Comparison of ENCODE assay signal across 9 cellular contexts in genomic region chr10:103111918-103112877, GRCh38.
DNase-seq lines count a peak whose midpoint lies in the region; ATAC-seq, FAIRE-seq and TF ChIP-seq lines count a peak whose summit lies in the region.
"Had no signal": no experiment of that assay in that cellular context is flagged by ENCODE, and none has a peak within 500 bp of the region (broad histone marks: within the 10 kb centered on the region; RNA-seq: fewer than 3 reads in every experiment).

No MANE protein-coding gene starts in this region.

- BruUV-seq in K562 (replicated peaks; lab: Mats Ljungman, UMichigan), result no TSS peak

- H3K79me2 ChIP-seq in K562 (ENCODE audit: control insufficient read depth, insufficient read depth, low read length), result no peaks in the 10 kb centered on the region

- H3K9me3 Mint-ChIP-seq in activated T-cell treated with anti-CD3 and anti-CD28 coated beads, Interleukin-2, amount 50 U/mL, for 72 hours, result no peaks in the 10 kb centered on the region

- H3K36me3 Mint-ChIP-seq in activated T-cell treated with anti-CD3 and anti-CD28 coated beads, Interleukin-2, amount 50 U/mL, for 72 hours (ENCODE audit: insufficient read depth in 2 of 2), result no peaks in the 10 kb centered on the region

- in situ Hi-C loops in K562 (cut with MboI), result no loop called here

- H2AFZ ChIP-seq in K562 (ENCODE audit: low read depth, low read length), result no peak overlapping the region

- no peak for FAIRE-seq in K562 (lab: Jason Lieb, UNC)

- CTCF ChIA-PET in K562 (lab: Yijun Ruan, JAX; ENCODE audit: low intra/inter-chr PET ratio), result no interaction called here

- WGBS in K562 (ENCODE audit: insufficient coverage, low coverage, missing lambda C conversion rate), result 91% methylated on average over 4 of the region's 4 CpGs

- TF ChIP-seq EP300 in K562 (IDR thresholded peaks at IDR 0.05; ENCODE audit: low read length), result no peak

- no peak overlapping the region for H3K4me3 ChIP-seq in K562
- no peak overlapping the region for H3K4me3 ChIP-seq in thoracic aorta
- H3K4me3 ChIP-seq in foreskin fibroblast (ENCODE audit: low read depth in 1 of 2, low read length in 2 of 2), result no peak overlapping the region

- H3K9me1 ChIP-seq in K562 (ENCODE audit: control insufficient read depth, insufficient read depth, low read length), result no peaks in the 10 kb centered on the region

- H3K9me3 ChIP-seq in K562 (replicated peaks; ENCODE audit: control insufficient read depth, insufficient read depth, low read depth, low read length) (no peaks in the 10 kb centered on the region), thoracic aorta (no peaks in the 10 kb centered on the region)

- no peak overlapping the region for H3K9ac ChIP-seq in K562 (ENCODE audit: insufficient read depth in 1 of 2, low read depth in 2 of 2, low read length in 2 of 2)

- no peaks in the 10 kb centered on the region for H3K4me1 ChIP-seq in K562 (replicated peaks in 1 of 2; ENCODE audit: control insufficient read depth in 2 of 2, insufficient read depth in 2 of 2, low read length in 2 of 2)
- H3K4me1 ChIP-seq in thoracic aorta (ENCODE audit: control insufficient read depth in 1 of 2, low read depth in 2 of 2), result peaks cover 42 to 76% of the 10 kb centered on the region in 2 donors

- peak overlapping the region; percentile 89 for H3K27ac Mint-ChIP-seq in activated T-cell treated with anti-CD3 and anti-CD28 coated beads, Interleukin-2, amount 50 U/mL, for 72 hours

- H3K36me3 ChIP-seq in K562 (ENCODE audit: control insufficient read depth, insufficient read depth, low read length), result no peaks in the 10 kb centered on the region
- H3K36me3 ChIP-seq in thoracic aorta, result no peaks in the 10 kb centered on the region

- H3K4me1 Mint-ChIP-seq in activated T-cell treated with anti-CD3 and anti-CD28 coated beads, Interleukin-2, amount 50 U/mL, for 72 hours (ENCODE audit: low read depth), result peaks cover 40% of the 10 kb centered on the region

- ATAC-seq in activated T-cell treated with anti-CD3 and anti-CD28 coated beads, Interleukin-2, amount 50 U/mL, for 72 hours (replicated peaks in 1 of 2), result peak; percentile 98
- peak; percentile 61 for ATAC-seq in HG02885 (IDR thresholded peaks at IDR 0.05; ENCODE audit: poor library complexity, unreplicated experiment)
- ATAC-seq in K562, result no peak
- ATAC-seq in thoracic aorta (ENCODE audit: insufficient number of reproducible peaks, low FRiP score, low read depth), result no peak

- no peaks in the 10 kb centered on the region for H4K20me1 ChIP-seq in K562 (replicated peaks; ENCODE audit: control insufficient read depth, insufficient read depth, low read length)

- peak in 1 of 2 donors; percentile 12 for DNase-seq in activated T-cell treated with anti-CD3 and anti-CD28 coated beads, Interleukin-2, amount 50 U/mL, for 72 hours
- no peak for DNase-seq in activated T-cell treated with anti-CD3 and anti-CD28 coated beads, Interleukin-2, amount 50 U/mL, for 48 hours
- DNase-seq in K562 (ENCODE audit: extremely low read depth in 1 of 4, low spot score in 3 of 4) (no peak), thoracic aorta (ENCODE audit: low spot score) (no peak), activated gamma-delta T cell (lab: John Stamatoyannopoulos, UW) (no peak), foreskin fibroblast (no peak), NCI-H526 (lab: John Stamatoyannopoulos, UW) (no peak)
- DNase-seq: stimulated activated CD4-positive, alpha-beta T cell treated with anti-CD3 and anti-CD28 coated beads, Interleukin-2, amount 100 ng/mL, for 24 hours had no signal

- H3K27ac ChIP-seq in K562 (ENCODE audit: extremely low read depth, low read depth, low read length), result no peak overlapping the region
- H3K27ac ChIP-seq in thoracic aorta, result peak overlapping the region; percentile 59 to 86

- no peak for TF ChIP-seq RAD21 in K562 (CRISPR knock-in tag; conservative IDR thresholded peaks at IDR 0.05 in 1 of 2, IDR thresholded peaks at IDR 0.05 in 1 of 2)

- no peaks in the 10 kb centered on the region for H3K27me3 ChIP-seq in K562 (ENCODE audit: control insufficient read depth in 2 of 2, insufficient read depth in 2 of 2, low read length in 2 of 2)
- H3K27me3 ChIP-seq in thoracic aorta (replicated peaks; ENCODE audit: insufficient read depth), result no peaks in the 10 kb centered on the region

- TF ChIP-seq CTCF in K562 (IDR thresholded peaks at IDR 0.05 in 2 of 3, conservative IDR thresholded peaks at IDR 0.05 in 1 of 3; ENCODE audit: insufficient read depth in 2 of 3, low read depth in 1 of 3, low read length in 3 of 3) (no peak), thoracic aorta (IDR thresholded peaks at IDR 0.05) (no peak), foreskin fibroblast (IDR thresholded peaks at IDR 0.05; ENCODE audit: low read depth, low read length) (no peak)

- intact Hi-C loops in K562 (cut with micrococcal nuclease), result no loop called here

- H3K4me3 Mint-ChIP-seq in activated T-cell treated with anti-CD3 and anti-CD28 coated beads, Interleukin-2, amount 50 U/mL, for 72 hours, result peak overlapping the region; percentile 35 to 58

- no peak overlapping the region for H3K4me2 ChIP-seq in K562 (ENCODE audit: insufficient read depth, low read length)

- H3K27me3 Mint-ChIP-seq in activated T-cell treated with anti-CD3 and anti-CD28 coated beads, Interleukin-2, amount 50 U/mL, for 72 hours (ENCODE audit: low read depth), result no peaks in the 10 kb centered on the region

- POLR2A ChIA-PET in K562 (lab: Yijun Ruan, JAX), result no interaction called here

- no peak for TF ChIP-seq POLR2A in K562 (conservative IDR thresholded peaks at IDR 0.05)

TF ChIP-seq in K562, 482 proteins besides CTCF, POLR2A, EP300 and RAD21:
- TF ChIP-seq KHSRP (IDR thresholded peaks at IDR 0.05) (no peak), HMBOX1 (IDR thresholded peaks at IDR 0.05) (peak; percentile 49; the same call in 1 of the 2 replicates)
TF ChIP-seq in K562: peak in this region for 1.

Comparison
In these comparisons a context has a peak if more than half of its experiments do, and no peak if none do; other contexts are left out.
1. ATAC-seq: peak in activated T-cell treated with anti-CD3 and anti-CD28 coated beads, Interleukin-2, amount 50 U/mL, for 72 hours (2 of 2) and HG02885 (single experiment); none in K562 (single experiment) and thoracic aorta (single experiment).